In the genomic region with DNA sequence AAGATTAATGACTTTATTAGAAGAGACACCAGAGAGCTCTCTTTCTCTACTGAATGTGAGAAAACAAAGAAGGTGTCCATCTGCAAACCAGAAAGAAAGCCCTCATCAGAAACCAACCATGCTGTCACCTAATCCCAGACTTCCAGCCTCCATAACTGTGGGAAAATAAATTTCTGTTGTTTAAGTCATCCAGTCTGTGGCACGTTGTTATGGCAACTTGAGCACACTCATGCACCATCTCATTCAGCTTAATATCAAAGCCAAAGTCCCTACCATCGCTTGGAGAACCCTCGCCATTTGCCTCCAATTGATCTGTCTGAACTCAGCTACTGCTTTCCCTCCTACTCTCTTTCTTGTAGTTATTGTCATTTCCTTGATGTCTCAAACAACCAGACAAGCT, we compare ENCODE assay signal across 35 cellular contexts.
"Had no signal": no experiment of that assay in that cellular context is flagged by ENCODE, and none has a peak within 500 bp of the region (broad histone marks: within the 10 kb centered on the region; RNA-seq: fewer than 3 reads in every experiment).

No MANE protein-coding gene starts in this region.

- H3K27ac Mint-ChIP-seq: activated CD4-positive, alpha-beta T cell treated with anti-CD3 and anti-CD28 coated beads for 36 hours; activated CD4-positive, alpha-beta T cell treated with anti-CD3 and anti-CD28 coated beads, Interleukin-2, amount 10 ng/mL, durations not matched to agents 7 days and 5 days; activated CD8-positive, alpha-beta T cell treated with anti-CD3 and anti-CD28 coated beads, Interleukin-2, amount 10 ng/mL, durations not matched to agents 7 days and 5 days; activated naive CD4-positive, alpha-beta T cell treated with anti-CD3 and anti-CD28 coated beads for 36 hours; activated naive CD4-positive, alpha-beta T cell treated with anti-CD3 and anti-CD28 coated beads, Interleukin-2, amount 50 U/mL, for 72 hours; activated T-cell treated with anti-CD3 and anti-CD28 coated beads, Interleukin-2, amount 50 U/mL, for 24 hours; activated T-helper 1 cell treated with anti-CD3 and anti-CD28 coated beads, Interleukin-12 subunit alpha, Interleukin-12 subunit beta, Interleukin-2, Interleukin-4 antibody, amounts not matched to agents 30 ng/mL and 10 ng/mL and 1 ng/mL, durations not matched to agents 14 hours and 24 hours and 36 hours; brain; T-helper 1 cell treated with Interleukin-12 subunit alpha and Interleukin-12 subunit beta and Interleukin-4 antibody, amounts not matched to agents 30 μg/mL and 1 μg/mL, for 36 hours; T-helper 2 cell treated with Interferon-gamma antibody and Interleukin-4, amounts not matched to agents 5 μg/mL and 100 μg/mL, for 36 hours; WTC11 had no signal

- DNase-seq: activated CD4-positive, alpha-beta T cell treated with anti-CD3 and anti-CD28 coated beads for 36 hours; activated CD4-positive, alpha-beta T cell treated with anti-CD3 and anti-CD28 coated beads, Interleukin-2, amount 10 ng/mL, durations not matched to agents 7 days and 5 days; activated CD4-positive, alpha-beta T cell treated with anti-CD3 and anti-CD28 coated beads, Interleukin-2, amount 50 U/mL, for 48 hours; activated CD8-positive, alpha-beta T cell treated with anti-CD3 and anti-CD28 coated beads, Interleukin-2, amount 10 ng/mL, durations not matched to agents 7 days and 5 days; activated gamma-delta T cell treated with Interleukin-2 at 50 U/mL for 16 hours; activated naive CD4-positive, alpha-beta T cell treated with anti-CD3 and anti-CD28 coated beads for 36 hours; activated T-cell treated with anti-CD3 and anti-CD28 coated beads, Interleukin-2, amount 50 U/mL, for 24 hours; adrenal gland; anterior cingulate cortex; caudate nucleus; cerebellar nuclear complex; Kasumi-1; KG1; NCI-H1092 treated with DMSO at 0.1 percent for 48 hours; NCI-H1417; NCI-H146; NCI-H187; NCI-H2029 treated with DMSO at 0.1 percent for 48 hours; NCI-H2107; NCI-H226; NCI-H446 treated with DMSO at 0.1 percent for 48 hours; NCI-H524 treated with DMSO at 0.1 percent for 48 hours; NK-92 treated with Interleukin-12 subunit alpha and Interleukin-12 subunit beta, amount 100 ng/mL, for 24 hours; PC-3; Peyer's patch; RPMI8226; SHP77 treated with DMSO at 0.1 percent for 48 hours; SK-N-SH had no signal

- H3K36me3 Mint-ChIP-seq: brain had no signal

- H3K27me3 Mint-ChIP-seq: activated CD4-positive, alpha-beta T cell treated with anti-CD3 and anti-CD28 coated beads for 36 hours; activated CD4-positive, alpha-beta T cell treated with anti-CD3 and anti-CD28 coated beads, Interleukin-2, amount 10 ng/mL, durations not matched to agents 7 days and 5 days; activated T-cell treated with anti-CD3 and anti-CD28 coated beads, Interleukin-2, amount 50 U/mL, for 24 hours had no signal

- H3K4me1 Mint-ChIP-seq: activated CD4-positive, alpha-beta T cell treated with anti-CD3 and anti-CD28 coated beads for 36 hours; activated CD4-positive, alpha-beta T cell treated with anti-CD3 and anti-CD28 coated beads, Interleukin-2, amount 10 ng/mL, durations not matched to agents 7 days and 5 days had no signal

- ATAC-seq: activated CD4-positive, alpha-beta T cell treated with anti-CD3 and anti-CD28 coated beads for 36 hours; activated CD4-positive, CD25-positive, alpha-beta regulatory T cell treated with anti-CD3 and anti-CD28 coated beads, Interleukin-2, amount 50 U/mL, for 24 hours; activated CD8-positive, alpha-beta T cell treated with anti-CD3 and anti-CD28 coated beads, Interleukin-2, amount 10 ng/mL, durations not matched to agents 7 days and 5 days; activated naive CD4-positive, alpha-beta T cell treated with anti-CD3 and anti-CD28 coated beads, Interleukin-2, amount 50 U/mL, for 72 hours; PC-3; WTC11 had no signal

- H3K4me3 Mint-ChIP-seq: activated CD4-positive, alpha-beta T cell treated with anti-CD3 and anti-CD28 coated beads for 36 hours; activated CD4-positive, alpha-beta T cell treated with anti-CD3 and anti-CD28 coated beads, Interleukin-2, amount 10 ng/mL, durations not matched to agents 7 days and 5 days; activated CD8-positive, alpha-beta T cell treated with anti-CD3 and anti-CD28 coated beads, Interleukin-2, amount 10 ng/mL, durations not matched to agents 7 days and 5 days; activated naive CD4-positive, alpha-beta T cell treated with anti-CD3 and anti-CD28 coated beads for 36 hours; activated T-cell treated with anti-CD3 and anti-CD28 coated beads, Interleukin-2, amount 50 U/mL, for 24 hours; activated T-helper 1 cell treated with anti-CD3 and anti-CD28 coated beads, Interleukin-12 subunit alpha, Interleukin-12 subunit beta, Interleukin-2, Interleukin-4 antibody, amounts not matched to agents 30 ng/mL and 10 ng/mL and 1 ng/mL, durations not matched to agents 14 hours and 24 hours and 36 hours; brain; T-helper 1 cell treated with Interleukin-12 subunit alpha and Interleukin-12 subunit beta and Interleukin-4 antibody, amounts not matched to agents 30 μg/mL and 1 μg/mL, for 36 hours; T-helper 2 cell treated with Interferon-gamma antibody and Interleukin-4, amounts not matched to agents 5 μg/mL and 100 μg/mL, for 36 hours; WTC11 had no signal
